ENCODE assay signal across 13 cellular contexts in the genomic region with DNA sequence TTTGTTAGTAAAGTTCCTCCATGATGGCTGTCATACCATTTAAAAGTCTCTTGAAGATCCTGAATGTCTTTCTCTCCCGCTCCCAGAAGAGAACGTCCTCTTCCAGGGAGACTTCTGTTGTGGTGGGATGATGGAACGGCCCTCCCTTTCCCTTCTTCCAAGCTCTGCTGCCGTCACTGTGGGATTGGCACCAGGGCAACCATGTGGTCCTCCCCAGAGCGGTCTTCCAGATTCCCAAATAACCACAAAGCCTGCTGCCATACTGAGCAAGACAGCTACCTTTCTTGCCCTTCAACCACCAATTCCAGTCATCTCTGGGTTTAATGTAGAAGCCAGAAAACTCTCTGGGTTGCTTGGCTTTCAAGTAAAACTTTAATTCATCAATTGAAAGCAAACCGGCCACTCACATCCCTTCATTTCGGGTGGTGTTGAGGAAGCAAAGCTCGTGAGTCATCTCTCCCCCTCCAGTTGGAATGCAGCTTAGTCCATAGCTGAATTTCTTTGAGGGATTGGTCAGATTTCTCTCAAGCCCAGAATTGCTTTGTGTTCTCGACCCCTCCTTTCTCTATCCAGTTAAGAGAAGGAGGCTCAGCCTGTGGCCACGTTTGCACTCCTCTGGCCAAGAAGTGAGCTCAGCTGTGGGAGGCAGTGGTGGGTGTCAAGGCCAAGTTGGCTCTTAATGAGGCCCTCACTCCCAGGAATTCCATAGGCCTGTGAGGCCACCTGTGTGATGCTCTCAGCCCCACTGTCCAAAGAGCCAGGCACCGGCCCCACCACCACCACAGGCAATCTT. TPM values are rescaled to one million over a fixed set of nuclear protein-coding genes. Genes with fewer than 3 reads are reported as not detected.
DNase-seq lines count a peak whose midpoint lies in the region; ATAC-seq and TF ChIP-seq lines count a peak whose summit lies in the region.
"Had no signal": no experiment of that assay in that cellular context is flagged by ENCODE, and none has a peak within 500 bp of the region (broad histone marks: within the 10 kb centered on the region; RNA-seq: fewer than 3 reads in every experiment).

No MANE protein-coding gene starts in this region.

- peaks cover 0 to 23% (median 14%) of the 10 kb centered on the region in 4 donors for H3K4me1 ChIP-seq in upper lobe of left lung

- no peak for TF ChIP-seq CTCF in brain microvascular endothelial cell (IDR thresholded peaks at IDR 0.05; ENCODE audit: low read depth, low read length, missing control alignments)
- TF ChIP-seq CTCF in upper lobe of left lung (IDR thresholded peaks at IDR 0.05) = no peak

- no peak for TF ChIP-seq EP300 in upper lobe of left lung (IDR thresholded peaks at IDR 0.05)

- H3K36me3 ChIP-seq in brain microvascular endothelial cell (replicated peaks) (no peaks in the 10 kb centered on the region), upper lobe of left lung (peaks cover 0 to 31% (median 9%) of the 10 kb centered on the region in 4 donors)

- H3K4me3 ChIP-seq in brain microvascular endothelial cell (ENCODE audit: low read depth, low read length) (no peak overlapping the region), upper lobe of left lung (no peak overlapping the region)

- peak; percentile 1 for DNase-seq in activated CD8-positive, alpha-beta memory T cell treated with anti-CD3 and anti-CD28 coated beads, Interleukin-2, amount 50 U/mL, for 48 hours
- DNase-seq in activated CD8-positive, alpha-beta memory T cell treated with anti-CD3 and anti-CD28 coated beads for 24 hours = no peak
- DNase-seq in brain microvascular endothelial cell (peak; percentile 81), kidney tubule cell (ENCODE audit: low spot score) (peak; percentile 95), upper lobe of left lung (no peak)
- DNase-seq: activated T-cell treated with anti-CD3 and anti-CD28 coated beads, Interleukin-2, amount 50 U/mL, for 48 hours; effector memory CD8-positive, alpha-beta T cell; KG1; NCI-H526 had no signal

- ATAC-seq in upper lobe of left lung (ENCODE audit: low FRiP score in 2 of 2) = peak; percentile 41 to 86
- ATAC-seq in HG02610 (IDR thresholded peaks at IDR 0.05; ENCODE audit: unreplicated experiment) = no peak
- no peak for ATAC-seq in GM21526 (IDR thresholded peaks at IDR 0.05; ENCODE audit: low FRiP score, unreplicated experiment)
- ATAC-seq in HG02885 (IDR thresholded peaks at IDR 0.05; ENCODE audit: poor library complexity, unreplicated experiment) = no peak
- ATAC-seq: effector memory CD8-positive, alpha-beta T cell had no signal

- 76 to 79% methylated on average over 11 of the region's 11 CpGs for WGBS in upper lobe of left lung, 2 donors

- in situ Hi-C loops in brain microvascular endothelial cell (cut with HindIII; ENCODE audit: low pct_ligation_motif_present, low sequenced_read_pairs) = no loop called here

- no peaks in the 10 kb centered on the region for H3K9me3 ChIP-seq in upper lobe of left lung

- TF ChIP-seq POLR2A in upper lobe of left lung (IDR thresholded peaks at IDR 0.05) = no peak

- H3K27ac ChIP-seq in brain microvascular endothelial cell = no peak overlapping the region
- peak overlapping the region in 1 of 4 donors; percentile 27 for H3K27ac ChIP-seq in upper lobe of left lung
- H3K27ac ChIP-seq: 22Rv1 had no signal

- H3K27me3 ChIP-seq in brain microvascular endothelial cell (replicated peaks) (no peaks in the 10 kb centered on the region), upper lobe of left lung (no peaks in the 10 kb centered on the region)

RNA-seq across cellular contexts. Expression of gene FHDC1, which starts 36.9 kb away (rescaled TPM):
- total RNA-seq in upper lobe of left lung = 10 to 100 TPM; 23.3 to 44.7 (median 29.7) TPM

Comparison
In these comparisons a context has a peak if more than half of its experiments do, and no peak if none do; other contexts are left out.
1. DNase-seq: peak in activated CD8-positive, alpha-beta memory T cell treated with anti-CD3 and anti-CD28 coated beads, Interleukin-2, amount 50 U/mL, for 48 hours (single experiment), brain microvascular endothelial cell (single experiment) and kidney tubule cell (single experiment); none in activated CD8-positive, alpha-beta memory T cell treated with anti-CD3 and anti-CD28 coated beads for 24 hours (single experiment) and upper lobe of left lung (0 of 2).
2. ATAC-seq: peak in upper lobe of left lung (2 of 2); none in HG02610 (single experiment), GM21526 (single experiment) and HG02885 (single experiment).